31 cellular contexts compared by ENCODE assay signal in genomic region chr3:41698931-41699330, GRCh38.
"Had no signal": no experiment of that assay in that cellular context is flagged by ENCODE, and none has a peak within 500 bp of the region (broad histone marks: within the 10 kb centered on the region; RNA-seq: fewer than 3 reads in every experiment).

No MANE protein-coding gene starts in this region.

- H3K79me2 ChIP-seq: hepatocyte had no signal

- DNase-seq: activated B cell treated with CpG ODN at 0.5 μM for 24 hours; activated CD4-positive, alpha-beta T cell treated with anti-CD3 and anti-CD28 coated beads for 48 hours; activated CD4-positive, alpha-beta T cell treated with anti-CD3 and anti-CD28 coated beads, Interleukin-2, amount 50 U/mL, for 1 hour; activated CD4-positive, alpha-beta T cell treated with anti-CD3 and anti-CD28 coated beads, Interleukin-2, amount 50 U/mL, for 48 hours; activated CD8-positive, alpha-beta memory T cell treated with anti-CD3 and anti-CD28 coated beads for 24 hours; activated CD8-positive, alpha-beta T cell treated with anti-CD3 and anti-CD28 coated beads for 36 hours; activated effector memory CD4-positive, alpha-beta T cell treated with Interleukin-2 at 50 U/mL for 16 hours; activated gamma-delta T cell treated with Interleukin-2 at 50 U/mL for 16 hours; activated naive CD4-positive, alpha-beta T cell treated with anti-CD3 and anti-CD28 coated beads, Interleukin-2, amount 50 U/mL, for 16 hours; activated naive CD4-positive, alpha-beta T cell treated with Interleukin-2 at 50 U/mL for 16 hours; activated T-cell treated with anti-CD3 and anti-CD28 coated beads, Interleukin-2, amount 50 U/mL, for 4 hours; amniotic stem cell; anterior cingulate cortex; brain microvascular endothelial cell; caudate nucleus; cortex of kidney; dermis blood vessel endothelial cell; effector CD4-positive, alpha-beta T cell; effector memory CD8-positive, alpha-beta T cell; erythroblast; foreskin melanocyte; heart right ventricle; T1000; WERI-Rb-1 had no signal

- FAIRE-seq: astrocyte, colon had no signal

- H3K4me3 ChIP-seq: esophagus muscularis mucosa, gastroesophageal sphincter, heart right ventricle, hepatocyte had no signal

- ATAC-seq: activated CD4-positive, CD25-positive, alpha-beta regulatory T cell treated with anti-CD3 and anti-CD28 coated beads, Interleukin-2, amount 50 U/mL, for 24 hours; activated CD8-positive, alpha-beta T cell treated with anti-CD3 and anti-CD28 coated beads for 36 hours; activated T-cell treated with anti-CD3 and anti-CD28 coated beads, Interleukin-2, amount 50 U/mL, for 4 hours; activated T-helper 17 cell treated with anti-CD3 and anti-CD28 coated beads, Interleukin-2, amount 50 U/mL, for 72 hours; effector memory CD8-positive, alpha-beta T cell; gastroesophageal sphincter; heart right ventricle had no signal

- H3K4me2 ChIP-seq: hepatocyte had no signal

- H3K27ac ChIP-seq: brain microvascular endothelial cell, esophagus muscularis mucosa, gastroesophageal sphincter, heart right ventricle, hepatocyte, WERI-Rb-1 had no signal

- H3K36me3 ChIP-seq: brain microvascular endothelial cell, esophagus muscularis mucosa, gastroesophageal sphincter, heart right ventricle, WERI-Rb-1 had no signal

- H3K4me1 ChIP-seq: gastroesophageal sphincter, heart right ventricle had no signal

- H2AFZ ChIP-seq: hepatocyte had no signal

- H3K9me3 ChIP-seq: esophagus muscularis mucosa, gastroesophageal sphincter had no signal

- H3K27me3 ChIP-seq: brain microvascular endothelial cell, esophagus muscularis mucosa, gastroesophageal sphincter, heart right ventricle, hepatocyte had no signal
